In the genomic region with DNA sequence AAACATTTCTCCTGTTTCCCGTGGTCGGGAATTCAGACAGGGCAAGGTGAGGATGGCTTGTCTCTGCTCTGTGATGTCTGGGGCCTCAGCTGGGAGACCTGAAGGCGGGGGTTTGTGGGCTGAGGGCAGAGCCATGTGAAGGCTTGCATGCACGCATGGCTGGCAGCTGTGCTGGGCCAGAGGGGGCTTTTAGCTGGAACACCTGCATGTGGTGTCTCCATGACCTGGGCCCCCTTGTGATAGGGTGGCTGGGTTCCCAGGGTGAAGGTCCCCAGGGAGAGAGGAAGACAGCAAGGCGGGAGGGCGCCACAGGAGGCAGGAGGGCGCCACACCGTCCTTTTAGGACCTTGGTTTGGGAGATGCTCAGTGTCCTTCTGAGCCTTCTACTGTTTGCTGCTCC, we compare ENCODE assay signal across 1 cellular context.
TF ChIP-seq lines count a peak whose summit lies in the region.

No MANE protein-coding gene starts in this region.

TF ChIP-seq in H1, 55 proteins besides CTCF, POLR2A, EP300 and RAD21:
- TF ChIP-seq GTF2F1 (IDR thresholded peaks at IDR 0.05; ENCODE audit: borderline replicate concordance, low read depth, low read length) (no peak), SRF (IDR thresholded peaks at IDR 0.05; ENCODE audit: low read depth, low read length) (no peak), FOSL1 (IDR thresholded peaks at IDR 0.05; ENCODE audit: insufficient read depth, low read depth, low read length) (no peak), BACH1 (IDR thresholded peaks at IDR 0.05; ENCODE audit: low read length) (no peak), CEBPB (IDR thresholded peaks at IDR 0.05; ENCODE audit: low read depth, low read length) (no peak), MAFK (IDR thresholded peaks at IDR 0.05; ENCODE audit: low read depth, low read length) (no peak), ASH2L (IDR thresholded peaks at IDR 0.05; ENCODE audit: low read length) (no peak), BRCA1 (IDR thresholded peaks at IDR 0.05; ENCODE audit: low read depth, low read length) (no peak), RBBP5 (IDR thresholded peaks at IDR 0.05; ENCODE audit: borderline replicate concordance, low read depth, low read length) (no peak)
- TF ChIP-seq, protein P1, sequence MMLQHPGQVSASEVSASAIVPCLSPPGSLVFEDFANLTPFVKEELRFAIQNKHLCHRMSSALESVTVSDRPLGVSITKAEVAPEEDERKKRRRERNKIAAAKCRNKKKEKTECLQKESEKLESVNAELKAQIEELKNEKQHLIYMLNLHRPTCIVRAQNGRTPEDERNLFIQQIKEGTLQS (IDR thresholded peaks at IDR 0.05; ENCODE audit: insufficient read depth, low read depth, low read length): no peak
